16 cellular contexts compared by ENCODE assay signal in genomic region chr16:49189286-49189685, GRCh38.
"Had no signal": no experiment of that assay in that cellular context is flagged by ENCODE, and none has a peak within 500 bp of the region (broad histone marks: within the 10 kb centered on the region; RNA-seq: fewer than 3 reads in every experiment).

No MANE protein-coding gene starts in this region.

- DNase-seq: activated CD4-positive, alpha-beta memory T cell treated with anti-CD3 and anti-CD28 coated beads, Interleukin-2, amount 10 ng/mL, durations not matched to agents 7 days and 5 days; activated CD4-positive, alpha-beta T cell treated with anti-CD3 and anti-CD28 coated beads for 36 hours; activated naive CD4-positive, alpha-beta T cell treated with anti-CD3 and anti-CD28 coated beads, Interleukin-2, amount 50 U/mL, for 16 hours; activated T-cell treated with anti-CD3 and anti-CD28 coated beads, Interleukin-2, amount 50 U/mL, for 24 hours; effector CD4-positive, alpha-beta T cell; foreskin melanocyte; left colon; lower lobe of right lung; sigmoid colon; stimulated activated CD4-positive, alpha-beta T cell treated with anti-CD3 and anti-CD28 coated beads, Interleukin-1b, Interleukin-23, amount 100 ng/mL, for 48 hours; stimulated activated naive CD8-positive, alpha-beta T cell treated with anti-CD3 and anti-CD28 coated beads, Interleukin-15, amount 100 ng/mL, for 72 hours; T-helper 17 cell; testis; upper lobe of left lung had no signal

- H2AFZ ChIP-seq: neural progenitor cell had no signal

- H3K9me3 ChIP-seq: sigmoid colon, testis, upper lobe of left lung had no signal

- H3K36me3 ChIP-seq: lower lobe of right lung, neural progenitor cell, sigmoid colon, upper lobe of left lung had no signal

- H3K4me3 ChIP-seq: coronary artery, lower lobe of right lung, neural progenitor cell, sigmoid colon, testis, upper lobe of left lung had no signal

- ATAC-seq: activated CD4-positive, alpha-beta T cell treated with anti-CD3 and anti-CD28 coated beads for 36 hours; left colon; lower lobe of right lung; stimulated activated naive CD8-positive, alpha-beta T cell treated with anti-CD3 and anti-CD28 coated beads, Interleukin-15, amount 100 ng/mL, for 72 hours; T-helper 17 cell had no signal

- H3K27me3 ChIP-seq: sigmoid colon, testis, upper lobe of left lung had no signal

- H3K4me2 ChIP-seq: neural progenitor cell had no signal

- H3K4me1 ChIP-seq: lower lobe of right lung, neural progenitor cell, sigmoid colon, testis, upper lobe of left lung had no signal

- H3K9ac ChIP-seq: neural progenitor cell had no signal

- H3K27ac ChIP-seq: coronary artery, lower lobe of right lung, neural progenitor cell, sigmoid colon, testis, upper lobe of left lung had no signal
